ENCODE assay signal across 10 cellular contexts in the genomic region with DNA sequence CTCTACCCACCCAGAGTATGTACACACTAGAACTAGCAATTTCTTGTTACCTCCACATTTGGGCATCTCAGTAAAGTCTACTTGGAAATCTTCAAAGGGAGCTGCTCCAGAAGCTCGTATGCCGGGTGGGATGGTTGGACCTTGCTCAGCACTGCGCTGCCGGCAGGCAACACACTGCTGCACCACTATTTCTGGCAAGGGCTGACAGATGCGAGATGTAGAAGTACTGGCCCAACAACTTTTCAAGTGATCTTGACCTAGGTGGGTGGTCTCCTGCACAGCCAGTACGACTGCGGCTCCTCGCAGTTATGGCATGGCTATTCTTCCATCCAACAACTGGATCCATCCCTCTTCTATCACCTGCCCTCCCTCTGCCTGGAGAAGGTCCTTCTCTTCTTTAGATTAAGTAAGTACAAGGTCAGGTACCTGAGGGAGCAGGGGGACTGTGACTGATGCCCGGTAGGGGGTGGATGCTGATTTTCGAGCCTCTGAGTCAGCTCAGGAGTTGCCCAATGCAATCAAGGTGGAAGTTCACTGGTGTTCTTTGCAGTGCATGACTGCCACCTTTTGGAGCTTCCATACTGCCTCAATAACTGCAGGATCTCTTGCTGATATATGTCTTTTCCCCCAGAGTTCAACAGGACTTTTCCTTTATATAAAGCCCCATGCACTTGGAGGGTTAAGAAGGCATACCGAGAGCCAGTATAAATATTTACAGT.
A peak's percentile ranks its signal among the peaks of the same experiment; 100 is the strongest.
DNase-seq lines count a peak whose midpoint lies in the region; ATAC-seq and TF ChIP-seq lines count a peak whose summit lies in the region.
"Had no signal": no experiment of that assay in that cellular context is flagged by ENCODE, and none has a peak within 500 bp of the region (broad histone marks: within the 10 kb centered on the region; RNA-seq: fewer than 3 reads in every experiment).

No MANE protein-coding gene starts in this region.

- no TSS peak for BruUV-seq in OCI-LY7 (replicated peaks; lab: Mats Ljungman, UMichigan)

- peak; percentile 69 for DNase-seq in AG08395 (ENCODE audit: low spot score)
- peak; percentile 70 for DNase-seq in HCEC 1CT
- DNase-seq in iPS-NIHi7 (ENCODE audit: extremely low spot score): peak; percentile 72
- DNase-seq in OCI-LY7 (ENCODE audit: low spot score): no peak
- DNase-seq in ovary: no peak
- DNase-seq: NCI-H345, substantia nigra had no signal

- H3K36me3 ChIP-seq in OCI-LY7 (ENCODE audit: insufficient read depth, low read length) (peaks cover 15% of the 10 kb centered on the region), ovary (no peaks in the 10 kb centered on the region)

- no peak for ATAC-seq in activated T-helper 17 cell treated with anti-CD3 and anti-CD28 coated beads, Interleukin-2, amount 50 U/mL, for 72 hours (replicated peaks)
- no peak for ATAC-seq in GM18861 (IDR thresholded peaks at IDR 0.05; ENCODE audit: unreplicated experiment)

- TF ChIP-seq CTCF in VCaP (conservative IDR thresholded peaks at IDR 0.05) (peak; percentile 39), OCI-LY7 (conservative IDR thresholded peaks at IDR 0.05; ENCODE audit: low read length) (no peak), ovary (IDR thresholded peaks at IDR 0.05) (no peak)

- no peak overlapping the region for H2AFZ ChIP-seq in OCI-LY7 (ENCODE audit: low read length)

- no peak overlapping the region for H3K4me2 ChIP-seq in OCI-LY7 (ENCODE audit: low read length)

- H4K20me1 ChIP-seq in OCI-LY7 (ENCODE audit: insufficient read depth, low read length): no peaks in the 10 kb centered on the region

- no peaks in the 10 kb centered on the region for H3K4me1 Mint-ChIP-seq in activated T-helper 17 cell treated with anti-CD3 and anti-CD28 coated beads, Interleukin-2, amount 50 U/mL, for 72 hours

- H3K36me3 Mint-ChIP-seq in activated T-helper 17 cell treated with anti-CD3 and anti-CD28 coated beads, Interleukin-2, amount 50 U/mL, for 72 hours (ENCODE audit: low read depth): no peaks in the 10 kb centered on the region

- H3K9me3 Mint-ChIP-seq in activated T-helper 17 cell treated with anti-CD3 and anti-CD28 coated beads, Interleukin-2, amount 50 U/mL, for 72 hours: no peaks in the 10 kb centered on the region

- intact Hi-C loops in OCI-LY7 (cut with micrococcal nuclease; ENCODE audit: unreplicated experiment): no loop called here
- intact Hi-C loops in ovary (cut with DNase I): no loop called here

- H3K4me1 ChIP-seq in OCI-LY7 (ENCODE audit: insufficient read depth, low read length, poor library complexity, severe bottlenecking) (no peaks in the 10 kb centered on the region), ovary (ENCODE audit: insufficient read depth) (no peaks in the 10 kb centered on the region)

- 77 to 80% (median 79%) methylated on average over 11 of the region's 11 CpGs for WGBS in ovary, 3 donors

- CTCF ChIA-PET in OCI-LY7 (lab: Charles Lee; ENCODE audit: unreplicated experiment): no interaction called here

- peaks cover 11% of the 10 kb centered on the region; the same call in 1 of the 2 replicates for H3K9me3 ChIP-seq in OCI-LY7 (ENCODE audit: low read length)
- H3K9me3 ChIP-seq in ovary: no peaks in the 10 kb centered on the region

- peaks cover 13% of the 10 kb centered on the region for H3K27me3 Mint-ChIP-seq in activated T-helper 17 cell treated with anti-CD3 and anti-CD28 coated beads, Interleukin-2, amount 50 U/mL, for 72 hours

- H3K4me3 ChIP-seq in OCI-LY7 (ENCODE audit: low read depth, low read length, poor library complexity, severe bottlenecking): no peak overlapping the region
- no peak overlapping the region for H3K4me3 ChIP-seq in ovary

- no peak overlapping the region for H3K27ac Mint-ChIP-seq in activated T-helper 17 cell treated with anti-CD3 and anti-CD28 coated beads, Interleukin-2, amount 50 U/mL, for 72 hours

- POLR2A ChIA-PET in OCI-LY7 (lab: Charles Lee): no interaction called here

- no peaks in the 10 kb centered on the region for H3K9me2 ChIP-seq in OCI-LY7 (ENCODE audit: insufficient read depth, low read length)

- no peaks in the 10 kb centered on the region for H3K79me2 ChIP-seq in OCI-LY7 (ENCODE audit: insufficient read depth, low read depth, low read length)

- no peak overlapping the region for H3K27ac ChIP-seq in VCaP
- no peak overlapping the region for H3K27ac ChIP-seq in OCI-LY7 (ENCODE audit: low read depth, low read length, poor library complexity, severe bottlenecking)
- no peak overlapping the region for H3K27ac ChIP-seq in ovary

- H3K27me3 ChIP-seq in ovary: no peaks in the 10 kb centered on the region

- H3K4me3 Mint-ChIP-seq in activated T-helper 17 cell treated with anti-CD3 and anti-CD28 coated beads, Interleukin-2, amount 50 U/mL, for 72 hours: no peak overlapping the region

- no peak for TF ChIP-seq POLR2A in ovary (IDR thresholded peaks at IDR 0.05)

- TF ChIP-seq EP300 in ovary (IDR thresholded peaks at IDR 0.05): no peak

Comparison
In these comparisons a context has a peak if more than half of its experiments do, and no peak if none do; other contexts are left out.
1. DNase-seq: peak in AG08395 (single experiment), HCEC 1CT (single experiment) and iPS-NIHi7 (single experiment); none in OCI-LY7 (single experiment) and ovary (0 of 5).